Comparison of ENCODE assay signal across 8 cellular contexts in genomic region chrX:24294619-24295018, GRCh38. TPM values are rescaled to one million over a fixed set of nuclear protein-coding genes. Genes with fewer than 3 reads are reported as not detected.
A peak's percentile ranks its signal among the peaks of the same experiment; 100 is the strongest.
DNase-seq lines count a peak whose midpoint lies in the region; ATAC-seq and TF ChIP-seq lines count a peak whose summit lies in the region.

No MANE protein-coding gene starts in this region.

- H3K27ac Mint-ChIP-seq in nephron (peak overlapping the region in 2 of 3 experiments; percentile 80 to 84), mesothelial cell of epicardium (no peak overlapping the region)

- no peaks in the 10 kb centered on the region for H3K9me3 ChIP-seq in Peyer's patch

- H3K4me1 Mint-ChIP-seq in nephron: peaks cover 47% of the 10 kb centered on the region
- H3K4me1 Mint-ChIP-seq in mesothelial cell of epicardium: peaks cover 5% of the 10 kb centered on the region

- H3K36me3 Mint-ChIP-seq in nephron (ENCODE audit: low read depth) (no peaks in the 10 kb centered on the region), mesothelial cell of epicardium (no peaks in the 10 kb centered on the region)

- H3K27me3 ChIP-seq in Peyer's patch: no peaks in the 10 kb centered on the region

- DNase-seq in GM10266 (ENCODE audit: extremely low spot score): no peak
- DNase-seq in LNCaP clone FGC (ENCODE audit: low read depth): no peak
- peak; percentile 11 for DNase-seq in activated naive CD4-positive, alpha-beta T cell treated with anti-CD3 and anti-CD28 coated beads, Interleukin-2, amount 50 U/mL, for 16 hours
- no peak for DNase-seq in left colon
- DNase-seq in mesothelial cell of epicardium (ENCODE audit: low spot score in 2 of 2, unreplicated experiment in 2 of 2): no peak
- no peak for DNase-seq in Peyer's patch

- intact Hi-C loops in left colon (cut with DNase I, micrococcal nuclease): no loop called here

- TF ChIP-seq POLR2A in Peyer's patch (IDR thresholded peaks at IDR 0.05): no peak

- peak; percentile 8 for TF ChIP-seq CTCF in GM10266 (IDR thresholded peaks at IDR 0.05; ENCODE audit: control insufficient read depth, insufficient read depth, low read depth, missing control alignments)
- TF ChIP-seq CTCF in LNCaP clone FGC (IDR thresholded peaks at IDR 0.05; ENCODE audit: control insufficient read depth, extremely low read depth, insufficient read depth): peak; percentile 26
- TF ChIP-seq CTCF in nephron (IDR thresholded peaks at IDR 0.05; ENCODE audit: unreplicated experiment in 3 of 3): peak in 2 of 3 experiments; percentile 22 to 29
- TF ChIP-seq CTCF in mesothelial cell of epicardium (IDR thresholded peaks at IDR 0.05; ENCODE audit: unreplicated experiment): no peak
- no peak for TF ChIP-seq CTCF in Peyer's patch (IDR thresholded peaks at IDR 0.05)

- ATAC-seq in left colon: no peak
- no peak for ATAC-seq in HG03342 (IDR thresholded peaks at IDR 0.05; ENCODE audit: unreplicated experiment)

- no peak overlapping the region for H3K4me3 Mint-ChIP-seq in nephron
- H3K4me3 Mint-ChIP-seq in mesothelial cell of epicardium: no peak overlapping the region

- no peaks in the 10 kb centered on the region for H3K36me3 ChIP-seq in Peyer's patch

- H3K4me3 ChIP-seq in LNCaP clone FGC (ENCODE audit: low read depth, low read length) (no peak overlapping the region), Peyer's patch (no peak overlapping the region)

- peaks cover 3% of the 10 kb centered on the region for H3K27me3 Mint-ChIP-seq in nephron (ENCODE audit: low read depth)
- H3K27me3 Mint-ChIP-seq in mesothelial cell of epicardium (ENCODE audit: low read depth): peaks cover 3% of the 10 kb centered on the region

- H3K27ac ChIP-seq in Peyer's patch: no peak overlapping the region

- H3K4me1 ChIP-seq in Peyer's patch: no peaks in the 10 kb centered on the region

- H3K9me3 Mint-ChIP-seq in nephron (no peaks in the 10 kb centered on the region), mesothelial cell of epicardium (no peaks in the 10 kb centered on the region)

RNA-seq across cellular contexts. Expression of gene SUPT20HL2, which starts 19.2 kb away (rescaled TPM):
- total RNA-seq in left colon (not detected), mesothelial cell of epicardium (not detected in 3 replicates), Peyer's patch (not detected)

Comparison
In these comparisons a context has a peak if more than half of its experiments do, and no peak if none do; other contexts are left out.
1. CTCF ChIP-seq: peak in GM10266 (single experiment), LNCaP clone FGC (single experiment) and nephron (2 of 3); none in mesothelial cell of epicardium (single experiment) and Peyer's patch (0 of 6).